Comparison of ENCODE assay signal across 1 cellular context in the genomic region with DNA sequence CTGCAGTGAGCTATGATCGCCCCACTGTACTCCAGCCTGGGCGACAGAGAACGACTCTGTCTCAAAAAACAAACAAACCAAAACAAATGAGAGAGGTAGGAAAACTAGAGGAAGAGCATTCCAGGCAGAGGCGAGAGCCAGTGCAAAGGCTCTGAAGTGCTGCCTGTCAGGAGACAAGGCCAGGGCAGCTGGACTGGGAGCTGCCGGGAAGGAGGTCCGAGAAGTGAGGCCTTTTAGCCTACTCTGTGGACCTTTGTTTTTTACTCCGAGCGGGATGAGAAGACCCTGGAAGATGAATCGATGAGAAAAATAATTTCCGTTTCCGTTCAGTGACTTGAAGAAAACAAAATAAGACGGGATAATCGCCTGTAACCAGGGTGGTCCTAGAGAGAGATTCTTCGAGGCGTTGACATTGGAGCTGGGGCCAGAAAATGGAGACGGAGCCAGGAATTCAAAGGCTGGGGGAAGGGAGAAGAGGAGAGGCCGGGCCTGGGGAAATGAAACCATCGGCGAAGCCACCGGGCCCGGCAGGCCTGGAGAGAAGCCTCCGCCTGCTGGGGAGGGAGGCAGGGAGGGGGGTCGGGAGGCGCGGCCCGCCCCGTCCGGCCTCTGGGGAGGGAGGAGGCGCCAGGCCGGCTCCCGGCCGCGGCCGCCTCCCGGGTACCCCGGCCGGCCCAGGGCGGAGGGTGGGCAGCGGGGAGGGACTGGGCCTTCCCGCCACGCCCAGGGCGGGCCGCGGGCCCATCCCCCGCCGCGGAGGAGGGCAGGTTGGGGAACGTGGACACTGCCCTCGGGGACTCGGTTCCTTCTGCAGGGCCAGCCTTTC.
A peak's percentile ranks its signal among the peaks of the same experiment; 100 is the strongest.
TF ChIP-seq lines count a peak whose summit lies in the region.

No MANE protein-coding gene starts in this region.

TF ChIP-seq in HepG2, 621 proteins besides CTCF, POLR2A, EP300 and RAD21 (continues in another document):
- TF ChIP-seq SRSF1 (optimal IDR thresholded peaks at IDR 0.05; ENCODE audit: low read depth, low read length), result no peak
- peak; percentile 39; the same call in 1 of the 2 replicates for TF ChIP-seq DMAP1 (CRISPR knock-in tag; IDR thresholded peaks at IDR 0.05)
- no peak for TF ChIP-seq SMYD3 (CRISPR knock-in tag; IDR thresholded peaks at IDR 0.05)
- TF ChIP-seq THAP8 (CRISPR knock-in tag; IDR thresholded peaks at IDR 0.05; ENCODE audit: borderline replicate concordance), result no peak
- TF ChIP-seq, protein P1, sequence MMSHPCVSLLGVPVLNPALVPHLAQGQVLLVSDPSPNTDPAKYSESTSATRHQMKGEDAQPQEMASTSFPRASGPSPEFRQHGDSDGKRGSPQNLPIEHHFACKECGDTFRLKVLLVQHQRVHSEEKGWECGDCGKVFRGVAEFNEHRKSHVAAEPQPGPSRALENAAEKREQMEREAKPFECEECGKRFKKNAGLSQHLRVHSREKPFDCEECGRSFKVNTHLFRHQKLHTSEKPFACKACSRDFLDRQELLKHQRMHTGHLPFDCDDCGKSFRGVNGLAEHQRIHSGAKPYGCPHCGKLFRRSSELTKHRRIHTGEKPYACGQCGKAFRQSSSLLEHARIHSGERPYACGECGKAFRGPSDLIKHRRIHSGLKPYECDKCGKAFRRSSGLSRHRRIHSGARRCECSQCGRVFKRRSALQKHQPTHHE (CRISPR knock-in tag; IDR thresholded peaks at IDR 0.05; ENCODE audit: borderline replicate concordance), result no peak
- TF ChIP-seq ZFP62 (CRISPR knock-in tag; IDR thresholded peaks at IDR 0.05), result no peak
- TF ChIP-seq ZNF121 (CRISPR knock-in tag; IDR thresholded peaks at IDR 0.05), result no peak
- TF ChIP-seq ZNF350 (CRISPR knock-in tag; IDR thresholded peaks at IDR 0.05; ENCODE audit: borderline replicate concordance, low read depth), result no peak
- no peak for TF ChIP-seq RFX3 (CRISPR knock-in tag; IDR thresholded peaks at IDR 0.05)
- TF ChIP-seq ZNF629 (CRISPR knock-in tag; conservative IDR thresholded peaks at IDR 0.05), result no peak; the same call in 1 of the 2 replicates
- TF ChIP-seq KAT8 (CRISPR knock-in tag; IDR thresholded peaks at IDR 0.05), result no peak
- TF ChIP-seq, protein P2, sequence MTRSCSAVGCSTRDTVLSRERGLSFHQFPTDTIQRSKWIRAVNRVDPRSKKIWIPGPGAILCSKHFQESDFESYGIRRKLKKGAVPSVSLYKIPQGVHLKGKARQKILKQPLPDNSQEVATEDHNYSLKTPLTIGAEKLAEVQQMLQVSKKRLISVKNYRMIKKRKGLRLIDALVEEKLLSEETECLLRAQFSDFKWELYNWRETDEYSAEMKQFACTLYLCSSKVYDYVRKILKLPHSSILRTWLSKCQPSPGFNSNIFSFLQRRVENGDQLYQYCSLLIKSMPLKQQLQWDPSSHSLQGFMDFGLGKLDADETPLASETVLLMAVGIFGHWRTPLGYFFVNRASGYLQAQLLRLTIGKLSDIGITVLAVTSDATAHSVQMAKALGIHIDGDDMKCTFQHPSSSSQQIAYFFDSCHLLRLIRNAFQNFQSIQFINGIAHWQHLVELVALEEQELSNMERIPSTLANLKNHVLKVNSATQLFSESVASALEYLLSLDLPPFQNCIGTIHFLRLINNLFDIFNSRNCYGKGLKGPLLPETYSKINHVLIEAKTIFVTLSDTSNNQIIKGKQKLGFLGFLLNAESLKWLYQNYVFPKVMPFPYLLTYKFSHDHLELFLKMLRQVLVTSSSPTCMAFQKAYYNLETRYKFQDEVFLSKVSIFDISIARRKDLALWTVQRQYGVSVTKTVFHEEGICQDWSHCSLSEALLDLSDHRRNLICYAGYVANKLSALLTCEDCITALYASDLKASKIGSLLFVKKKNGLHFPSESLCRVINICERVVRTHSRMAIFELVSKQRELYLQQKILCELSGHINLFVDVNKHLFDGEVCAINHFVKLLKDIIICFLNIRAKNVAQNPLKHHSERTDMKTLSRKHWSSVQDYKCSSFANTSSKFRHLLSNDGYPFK (CRISPR knock-in tag; IDR thresholded peaks at IDR 0.05; ENCODE audit: borderline replicate concordance), result no peak
- TF ChIP-seq POLR2AphosphoS5 (IDR thresholded peaks at IDR 0.05; ENCODE audit: low read depth, low read length), result peak; percentile 50
- no peak for TF ChIP-seq FIP1L1 (IDR thresholded peaks at IDR 0.05; ENCODE audit: borderline replicate concordance, insufficient read depth, low read depth, low read length)
- peak; percentile 37; the same call in 1 of the 2 replicates for TF ChIP-seq ZNF331 (CRISPR knock-in tag; IDR thresholded peaks at IDR 0.05)
- no peak for TF ChIP-seq SMARCC2 (IDR thresholded peaks at IDR 0.05)
- TF ChIP-seq ZNF510 (CRISPR knock-in tag; IDR thresholded peaks at IDR 0.05; ENCODE audit: low read depth), result no peak
- TF ChIP-seq ZNF180 (CRISPR knock-in tag; IDR thresholded peaks at IDR 0.05; ENCODE audit: borderline replicate concordance, low read depth), result no peak
- TF ChIP-seq EHMT2 (IDR thresholded peaks at IDR 0.05; ENCODE audit: borderline replicate concordance, low read depth, low read length), result no peak
- TF ChIP-seq, protein P3, sequence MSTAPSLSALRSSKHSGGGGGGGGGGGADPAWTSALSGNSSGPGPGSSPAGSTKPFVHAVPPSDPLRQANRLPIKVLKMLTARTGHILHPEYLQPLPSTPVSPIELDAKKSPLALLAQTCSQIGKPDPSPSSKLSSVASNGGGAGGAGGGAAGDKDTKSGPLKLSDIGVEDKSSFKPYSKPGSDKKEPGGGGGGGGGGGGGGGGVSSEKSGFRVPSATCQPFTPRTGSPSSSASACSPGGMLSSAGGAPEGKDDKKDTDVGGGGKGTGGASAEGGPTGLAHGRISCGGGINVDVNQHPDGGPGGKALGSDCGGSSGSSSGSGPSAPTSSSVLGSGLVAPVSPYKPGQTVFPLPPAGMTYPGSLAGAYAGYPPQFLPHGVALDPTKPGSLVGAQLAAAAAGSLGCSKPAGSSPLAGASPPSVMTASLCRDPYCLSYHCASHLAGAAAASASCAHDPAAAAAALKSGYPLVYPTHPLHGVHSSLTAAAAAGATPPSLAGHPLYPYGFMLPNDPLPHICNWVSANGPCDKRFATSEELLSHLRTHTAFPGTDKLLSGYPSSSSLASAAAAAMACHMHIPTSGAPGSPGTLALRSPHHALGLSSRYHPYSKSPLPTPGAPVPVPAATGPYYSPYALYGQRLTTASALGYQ (CRISPR knock-in tag; IDR thresholded peaks at IDR 0.05), result peak; percentile 49; the same call in 1 of the 2 replicates
- TF ChIP-seq IRX3 (CRISPR knock-in tag; IDR thresholded peaks at IDR 0.05; ENCODE audit: borderline replicate concordance, low read depth), result no peak
- no peak for TF ChIP-seq MYNN (CRISPR knock-in tag; IDR thresholded peaks at IDR 0.05; ENCODE audit: low read depth)
- TF ChIP-seq ZNF3 (CRISPR knock-in tag; IDR thresholded peaks at IDR 0.05), result 0 out of 2 replicates have a peak, but pooled peaks have one; percentile 0
- TF ChIP-seq MEIS2 (CRISPR knock-in tag; IDR thresholded peaks at IDR 0.05), result no peak; the same call in 1 of the 2 replicates
- no peak for TF ChIP-seq ZNF207 (IDR thresholded peaks at IDR 0.05; ENCODE audit: borderline replicate concordance)
- no peak for TF ChIP-seq FOXC1 (CRISPR knock-in tag; IDR thresholded peaks at IDR 0.05; ENCODE audit: borderline replicate concordance)
- TF ChIP-seq, protein P4, sequence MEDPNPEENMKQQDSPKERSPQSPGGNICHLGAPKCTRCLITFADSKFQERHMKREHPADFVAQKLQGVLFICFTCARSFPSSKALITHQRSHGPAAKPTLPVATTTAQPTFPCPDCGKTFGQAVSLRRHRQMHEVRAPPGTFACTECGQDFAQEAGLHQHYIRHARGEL (CRISPR knock-in tag; IDR thresholded peaks at IDR 0.05), result no peak
- no peak for TF ChIP-seq KMT2A (CRISPR knock-in tag; IDR thresholded peaks at IDR 0.05)
- TF ChIP-seq CCDC6 (CRISPR knock-in tag; IDR thresholded peaks at IDR 0.05), result no peak
- peak; percentile 53 for TF ChIP-seq ZNF768 (CRISPR knock-in tag; IDR thresholded peaks at IDR 0.05)
- TF ChIP-seq CHD2 (IDR thresholded peaks at IDR 0.05; ENCODE audit: low read depth, low read length), result no peak
- peak; percentile 74 for TF ChIP-seq ZNF777 (CRISPR knock-in tag; IDR thresholded peaks at IDR 0.05)
- TF ChIP-seq ZNF724P (CRISPR knock-in tag; IDR thresholded peaks at IDR 0.05; ENCODE audit: borderline replicate concordance), result no peak
- peak; percentile 13; the same call in 1 of the 2 replicates for TF ChIP-seq IRF2 (CRISPR knock-in tag; IDR thresholded peaks at IDR 0.05)
- no peak for TF ChIP-seq ZFP41 (CRISPR knock-in tag; IDR thresholded peaks at IDR 0.05; ENCODE audit: borderline replicate concordance)
- TF ChIP-seq RBM39 (IDR thresholded peaks at IDR 0.05; ENCODE audit: low read depth, low read length, poor library complexity, severe bottlenecking), result no peak
- no peak for TF ChIP-seq ZNF235 (CRISPR knock-in tag; IDR thresholded peaks at IDR 0.05; ENCODE audit: borderline replicate concordance)
- TF ChIP-seq ZNF136 (CRISPR knock-in tag; IDR thresholded peaks at IDR 0.05; ENCODE audit: low read depth), result no peak
- TF ChIP-seq ZNF432 (CRISPR knock-in tag; IDR thresholded peaks at IDR 0.05; ENCODE audit: borderline replicate concordance), result no peak
- TF ChIP-seq ZNF660 (CRISPR knock-in tag; IDR thresholded peaks at IDR 0.05; ENCODE audit: borderline replicate concordance, low read depth), result no peak
- TF ChIP-seq HDAC6 (IDR thresholded peaks at IDR 0.05; ENCODE audit: low read depth, low read length), result no peak
- TF ChIP-seq ZBTB20 (CRISPR knock-in tag; IDR thresholded peaks at IDR 0.05; ENCODE audit: borderline replicate concordance, low read depth), result no peak
- no peak for TF ChIP-seq ZNF251 (CRISPR knock-in tag; IDR thresholded peaks at IDR 0.05)
- TF ChIP-seq ZNF616 (CRISPR knock-in tag; IDR thresholded peaks at IDR 0.05; ENCODE audit: low read depth), result no peak
- no peak for TF ChIP-seq HNRNPUL1 (IDR thresholded peaks at IDR 0.05; ENCODE audit: low read depth, low read length)
- TF ChIP-seq ATF7 (IDR thresholded peaks at IDR 0.05), result no peak
- TF ChIP-seq ATF7 (CRISPR knock-in tag; IDR thresholded peaks at IDR 0.05), result no peak
- TF ChIP-seq, protein P5, sequence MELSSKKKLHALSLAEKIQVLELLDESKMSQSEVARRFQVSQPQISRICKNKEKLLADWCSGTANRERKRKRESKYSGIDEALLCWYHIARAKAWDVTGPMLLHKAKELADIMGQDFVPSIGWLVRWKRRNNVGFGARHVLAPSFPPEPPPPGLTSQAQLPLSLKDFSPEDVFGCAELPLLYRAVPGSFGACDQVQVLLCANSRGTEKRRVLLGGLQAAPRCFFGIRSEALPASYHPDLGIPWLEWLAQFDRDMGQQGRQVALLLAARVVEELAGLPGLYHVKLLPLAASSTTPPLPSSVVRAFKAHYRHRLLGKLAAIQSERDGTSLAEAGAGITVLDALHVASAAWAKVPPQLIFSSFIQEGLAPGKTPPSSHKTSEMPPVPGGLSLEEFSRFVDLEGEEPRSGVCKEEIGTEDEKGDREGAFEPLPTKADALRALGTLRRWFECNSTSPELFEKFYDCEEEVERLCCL (CRISPR knock-in tag; IDR thresholded peaks at IDR 0.05; ENCODE audit: borderline replicate concordance), result no peak
- TF ChIP-seq CBFB (CRISPR knock-in tag; IDR thresholded peaks at IDR 0.05), result no peak
- TF ChIP-seq ZNF253 (CRISPR knock-in tag; IDR thresholded peaks at IDR 0.05; ENCODE audit: borderline replicate concordance), result no peak
- TF ChIP-seq ISX (CRISPR knock-in tag; conservative IDR thresholded peaks at IDR 0.05), result no peak
- TF ChIP-seq DNMT3B (CRISPR knock-in tag; conservative IDR thresholded peaks at IDR 0.05), result no peak
- no peak for TF ChIP-seq ZNF713 (CRISPR knock-in tag; IDR thresholded peaks at IDR 0.05)
- TF ChIP-seq FOXA1 (IDR thresholded peaks at IDR 0.05), result no peak
- TF ChIP-seq FOXA1 (CRISPR knock-in tag; IDR thresholded peaks at IDR 0.05), result no peak
- TF ChIP-seq ARNT2 (CRISPR knock-in tag; IDR thresholded peaks at IDR 0.05; ENCODE audit: low read depth), result peak; percentile 71
- TF ChIP-seq NFYC (CRISPR knock-in tag; IDR thresholded peaks at IDR 0.05), result no peak
- TF ChIP-seq, protein P6, sequence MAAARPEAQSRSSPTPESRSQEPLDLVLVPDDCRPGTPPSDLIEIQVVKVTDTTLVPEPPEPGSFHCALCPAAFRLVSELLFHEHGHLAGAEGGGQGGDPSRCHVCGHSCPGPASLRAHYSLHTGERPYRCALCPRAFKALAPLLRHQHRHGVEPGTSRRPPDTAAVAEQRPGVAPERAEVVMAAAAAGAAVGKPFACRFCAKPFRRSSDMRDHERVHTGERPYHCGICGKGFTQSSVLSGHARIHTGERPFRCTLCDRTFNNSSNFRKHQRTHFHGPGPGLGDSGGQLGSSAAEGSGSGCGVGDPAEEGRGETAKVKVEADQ (CRISPR knock-in tag; IDR thresholded peaks at IDR 0.05; ENCODE audit: borderline replicate concordance), result no peak
- TF ChIP-seq ZNF75D (CRISPR knock-in tag; IDR thresholded peaks at IDR 0.05; ENCODE audit: borderline replicate concordance), result no peak
- TF ChIP-seq ZFX (CRISPR knock-in tag; IDR thresholded peaks at IDR 0.05; ENCODE audit: low read depth), result peak; percentile 90
- no peak for TF ChIP-seq RARG (CRISPR knock-in tag; IDR thresholded peaks at IDR 0.05; ENCODE audit: low read depth)
- TF ChIP-seq JUNB (CRISPR knock-in tag; IDR thresholded peaks at IDR 0.05; ENCODE audit: borderline replicate concordance), result no peak
- no peak for TF ChIP-seq TOPORS (CRISPR knock-in tag; IDR thresholded peaks at IDR 0.05)
- TF ChIP-seq NAIF1 (CRISPR knock-in tag; IDR thresholded peaks at IDR 0.05; ENCODE audit: borderline replicate concordance), result no peak
- no peak for TF ChIP-seq ZNF263 (CRISPR knock-in tag; IDR thresholded peaks at IDR 0.05)
- TF ChIP-seq ZBTB14 (CRISPR knock-in tag; IDR thresholded peaks at IDR 0.05), result no peak
- no peak for TF ChIP-seq PLRG1 (conservative IDR thresholded peaks at IDR 0.05)
- no peak for TF ChIP-seq ZBTB8A (CRISPR knock-in tag; IDR thresholded peaks at IDR 0.05; ENCODE audit: borderline replicate concordance, low read depth)
